Comparison of ENCODE assay signal across 1 cellular context in the genomic region with DNA sequence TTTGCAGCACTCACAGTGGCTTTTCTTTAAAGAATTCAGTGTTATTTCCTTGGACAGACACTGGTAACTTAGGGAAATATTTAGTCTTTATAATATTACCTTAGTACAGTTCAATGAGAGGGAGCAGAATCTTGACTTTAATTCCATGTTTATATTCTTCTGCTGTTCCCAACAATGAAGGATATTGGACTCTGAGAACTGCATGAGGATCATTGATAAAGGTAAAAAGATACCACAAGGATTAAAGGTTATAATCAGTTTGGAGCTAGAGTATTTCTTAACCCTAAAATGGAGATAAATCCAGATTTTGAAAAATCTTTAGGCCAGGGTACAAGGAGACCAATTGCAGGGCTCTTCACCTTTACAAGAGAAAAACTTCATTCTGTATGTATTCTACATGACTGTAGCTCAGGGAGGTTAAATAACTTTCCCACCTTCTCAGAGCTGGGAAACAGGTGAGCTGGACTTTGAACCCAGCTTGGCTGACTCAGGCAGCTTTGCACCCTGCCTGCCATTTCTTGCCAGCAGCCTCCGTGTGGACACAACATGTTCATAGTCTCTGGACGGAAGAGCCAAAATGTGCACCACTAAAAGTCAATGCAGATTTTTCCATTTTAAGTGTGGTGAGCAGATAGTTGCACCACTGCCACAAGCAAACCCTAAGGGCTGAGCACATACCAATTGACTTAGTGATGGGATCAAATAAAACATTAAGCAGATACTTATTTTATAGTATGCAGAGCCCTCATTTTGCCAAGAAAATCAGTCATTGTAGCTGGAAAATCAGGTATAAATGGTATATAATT.
TF ChIP-seq lines count a peak whose summit lies in the region.

No MANE protein-coding gene starts in this region.

TF ChIP-seq in HepG2, 621 proteins besides CTCF, POLR2A, EP300 and RAD21 (continued from another document and continues in another):
- TF ChIP-seq, protein P1, sequence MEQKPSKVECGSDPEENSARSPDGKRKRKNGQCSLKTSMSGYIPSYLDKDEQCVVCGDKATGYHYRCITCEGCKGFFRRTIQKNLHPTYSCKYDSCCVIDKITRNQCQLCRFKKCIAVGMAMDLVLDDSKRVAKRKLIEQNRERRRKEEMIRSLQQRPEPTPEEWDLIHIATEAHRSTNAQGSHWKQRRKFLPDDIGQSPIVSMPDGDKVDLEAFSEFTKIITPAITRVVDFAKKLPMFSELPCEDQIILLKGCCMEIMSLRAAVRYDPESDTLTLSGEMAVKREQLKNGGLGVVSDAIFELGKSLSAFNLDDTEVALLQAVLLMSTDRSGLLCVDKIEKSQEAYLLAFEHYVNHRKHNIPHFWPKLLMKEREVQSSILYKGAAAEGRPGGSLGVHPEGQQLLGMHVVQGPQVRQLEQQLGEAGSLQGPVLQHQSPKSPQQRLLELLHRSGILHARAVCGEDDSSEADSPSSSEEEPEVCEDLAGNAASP (CRISPR knock-in tag; IDR thresholded peaks at IDR 0.05; ENCODE audit: borderline replicate concordance) = peak; percentile 74; the same call in 1 of the 2 replicates
- TF ChIP-seq ZNF674 (CRISPR knock-in tag; IDR thresholded peaks at IDR 0.05; ENCODE audit: low read depth) (no peak), SOX13 (IDR thresholded peaks at IDR 0.05) (0 out of 2 replicates have a peak, but pooled peaks have one; percentile 28), SOX13 (CRISPR knock-in tag; conservative IDR thresholded peaks at IDR 0.05 in 1 of 2, IDR thresholded peaks at IDR 0.05 in 1 of 2) (peak in 1 of 2 experiments; percentile 59; a peak in 2 of 4 replicates), CBX5 (CRISPR knock-in tag; IDR thresholded peaks at IDR 0.05; ENCODE audit: borderline replicate concordance) (peak; percentile 97; the same call in 1 of the 2 replicates), TARDBP (CRISPR knock-in tag; IDR thresholded peaks at IDR 0.05) (peak; percentile 85; the same call in 1 of the 2 replicates), AGO2 (optimal IDR thresholded peaks at IDR 0.05; ENCODE audit: low read depth, low read length) (no peak), ZNF615 (CRISPR knock-in tag; IDR thresholded peaks at IDR 0.05; ENCODE audit: borderline replicate concordance) (no peak), ZNF562 (CRISPR knock-in tag; IDR thresholded peaks at IDR 0.05; ENCODE audit: borderline replicate concordance) (no peak), NFKBIZ (CRISPR knock-in tag; IDR thresholded peaks at IDR 0.05) (peak; percentile 66; the same call in 1 of the 2 replicates), HOXA5 (CRISPR knock-in tag; IDR thresholded peaks at IDR 0.05) (peak; percentile 76; the same call in 1 of the 2 replicates), MTF2 (CRISPR knock-in tag; IDR thresholded peaks at IDR 0.05; ENCODE audit: borderline replicate concordance) (no peak), ESRRA (CRISPR knock-in tag; IDR thresholded peaks at IDR 0.05; ENCODE audit: low read depth) (0 out of 2 replicates have a peak, but pooled peaks have one; percentile 29), YY1 (IDR thresholded peaks at IDR 0.05; ENCODE audit: insufficient read depth, insufficient replicate concordance, low read depth, low read length) (peak; percentile 84), ZNF550 (CRISPR knock-in tag; IDR thresholded peaks at IDR 0.05; ENCODE audit: borderline replicate concordance) (no peak), SKI (IDR thresholded peaks at IDR 0.05; ENCODE audit: partially characterized antibody) (peak; percentile 46), FIP1L1 (IDR thresholded peaks at IDR 0.05; ENCODE audit: borderline replicate concordance, insufficient read depth, low read depth, low read length) (no peak), HDAC1 (CRISPR knock-in tag; IDR thresholded peaks at IDR 0.05) (peak; percentile 78; the same call in 1 of the 2 replicates), MIER3 (CRISPR knock-in tag; IDR thresholded peaks at IDR 0.05; ENCODE audit: borderline replicate concordance) (peak; percentile 34; the same call in 1 of the 2 replicates), ZNF772 (CRISPR knock-in tag; IDR thresholded peaks at IDR 0.05) (0 out of 2 replicates have a peak, but pooled peaks have one; percentile 42), STAG1 (CRISPR knock-in tag; IDR thresholded peaks at IDR 0.05) (peak; percentile 51), SPEN (CRISPR knock-in tag; IDR thresholded peaks at IDR 0.05; ENCODE audit: low read depth) (peak; percentile 82; the same call in 1 of the 2 replicates), ZNF331 (CRISPR knock-in tag; IDR thresholded peaks at IDR 0.05) (peak; percentile 81; the same call in 1 of the 2 replicates), BRD4 (CRISPR knock-in tag; IDR thresholded peaks at IDR 0.05) (peak; percentile 89), CEBPG (CRISPR knock-in tag; IDR thresholded peaks at IDR 0.05) (peak; percentile 67), NAIF1 (CRISPR knock-in tag; IDR thresholded peaks at IDR 0.05; ENCODE audit: borderline replicate concordance) (no peak), CHD4 (IDR thresholded peaks at IDR 0.05; ENCODE audit: borderline replicate concordance, low read length) (0 out of 2 replicates have a peak, but pooled peaks have one; percentile 70), ZNF7 (CRISPR knock-in tag; IDR thresholded peaks at IDR 0.05) (no peak), MAF1 (CRISPR knock-in tag; IDR thresholded peaks at IDR 0.05; ENCODE audit: borderline replicate concordance) (0 out of 2 replicates have a peak, but pooled peaks have one; percentile 34), ZEB1 (IDR thresholded peaks at IDR 0.05; ENCODE audit: insufficient replicate concordance, low read depth) (peak; percentile 99), NR2F2 (IDR thresholded peaks at IDR 0.05; ENCODE audit: borderline replicate concordance, low read depth) (0 out of 2 replicates have a peak, but pooled peaks have one; percentile 41)
- TF ChIP-seq, protein P2, sequence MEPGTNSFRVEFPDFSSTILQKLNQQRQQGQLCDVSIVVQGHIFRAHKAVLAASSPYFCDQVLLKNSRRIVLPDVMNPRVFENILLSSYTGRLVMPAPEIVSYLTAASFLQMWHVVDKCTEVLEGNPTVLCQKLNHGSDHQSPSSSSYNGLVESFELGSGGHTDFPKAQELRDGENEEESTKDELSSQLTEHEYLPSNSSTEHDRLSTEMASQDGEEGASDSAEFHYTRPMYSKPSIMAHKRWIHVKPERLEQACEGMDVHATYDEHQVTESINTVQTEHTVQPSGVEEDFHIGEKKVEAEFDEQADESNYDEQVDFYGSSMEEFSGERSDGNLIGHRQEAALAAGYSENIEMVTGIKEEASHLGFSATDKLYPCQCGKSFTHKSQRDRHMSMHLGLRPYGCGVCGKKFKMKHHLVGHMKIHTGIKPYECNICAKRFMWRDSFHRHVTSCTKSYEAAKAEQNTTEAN (CRISPR knock-in tag; conservative IDR thresholded peaks at IDR 0.05) = peak; percentile 87
- TF ChIP-seq, protein P3, sequence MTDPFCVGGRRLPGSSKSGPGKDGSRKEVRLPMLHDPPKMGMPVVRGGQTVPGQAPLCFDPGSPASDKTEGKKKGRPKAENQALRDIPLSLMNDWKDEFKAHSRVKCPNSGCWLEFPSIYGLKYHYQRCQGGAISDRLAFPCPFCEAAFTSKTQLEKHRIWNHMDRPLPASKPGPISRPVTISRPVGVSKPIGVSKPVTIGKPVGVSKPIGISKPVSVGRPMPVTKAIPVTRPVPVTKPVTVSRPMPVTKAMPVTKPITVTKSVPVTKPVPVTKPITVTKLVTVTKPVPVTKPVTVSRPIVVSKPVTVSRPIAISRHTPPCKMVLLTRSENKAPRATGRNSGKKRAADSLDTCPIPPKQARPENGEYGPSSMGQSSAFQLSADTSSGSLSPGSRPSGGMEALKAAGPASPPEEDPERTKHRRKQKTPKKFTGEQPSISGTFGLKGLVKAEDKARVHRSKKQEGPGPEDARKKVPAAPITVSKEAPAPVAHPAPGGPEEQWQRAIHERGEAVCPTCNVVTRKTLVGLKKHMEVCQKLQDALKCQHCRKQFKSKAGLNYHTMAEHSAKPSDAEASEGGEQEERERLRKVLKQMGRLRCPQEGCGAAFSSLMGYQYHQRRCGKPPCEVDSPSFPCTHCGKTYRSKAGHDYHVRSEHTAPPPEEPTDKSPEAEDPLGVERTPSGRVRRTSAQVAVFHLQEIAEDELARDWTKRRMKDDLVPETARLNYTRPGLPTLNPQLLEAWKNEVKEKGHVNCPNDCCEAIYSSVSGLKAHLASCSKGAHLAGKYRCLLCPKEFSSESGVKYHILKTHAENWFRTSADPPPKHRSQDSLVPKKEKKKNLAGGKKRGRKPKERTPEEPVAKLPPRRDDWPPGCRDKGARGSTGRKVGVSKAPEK (CRISPR knock-in tag; IDR thresholded peaks at IDR 0.05; ENCODE audit: borderline replicate concordance) = peak; percentile 30; the same call in 1 of the 2 replicates
- TF ChIP-seq, protein P4, sequence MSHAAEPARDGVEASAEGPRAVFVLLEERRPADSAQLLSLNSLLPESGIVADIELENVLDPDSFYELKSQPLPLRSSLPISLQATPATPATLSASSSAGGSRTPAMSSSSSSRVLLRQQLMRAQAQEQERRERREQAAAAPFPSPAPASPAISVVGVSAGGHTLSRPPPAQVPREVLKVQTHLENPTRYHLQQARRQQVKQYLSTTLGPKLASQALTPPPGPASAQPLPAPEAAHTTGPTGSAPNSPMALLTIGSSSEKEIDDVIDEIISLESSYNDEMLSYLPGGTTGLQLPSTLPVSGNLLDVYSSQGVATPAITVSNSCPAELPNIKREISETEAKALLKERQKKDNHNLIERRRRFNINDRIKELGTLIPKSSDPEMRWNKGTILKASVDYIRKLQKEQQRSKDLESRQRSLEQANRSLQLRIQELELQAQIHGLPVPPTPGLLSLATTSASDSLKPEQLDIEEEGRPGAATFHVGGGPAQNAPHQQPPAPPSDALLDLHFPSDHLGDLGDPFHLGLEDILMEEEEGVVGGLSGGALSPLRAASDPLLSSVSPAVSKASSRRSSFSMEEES (CRISPR knock-in tag; IDR thresholded peaks at IDR 0.05) = 0 out of 2 replicates have a peak, but pooled peaks have one; percentile 42
- TF ChIP-seq, protein P5, sequence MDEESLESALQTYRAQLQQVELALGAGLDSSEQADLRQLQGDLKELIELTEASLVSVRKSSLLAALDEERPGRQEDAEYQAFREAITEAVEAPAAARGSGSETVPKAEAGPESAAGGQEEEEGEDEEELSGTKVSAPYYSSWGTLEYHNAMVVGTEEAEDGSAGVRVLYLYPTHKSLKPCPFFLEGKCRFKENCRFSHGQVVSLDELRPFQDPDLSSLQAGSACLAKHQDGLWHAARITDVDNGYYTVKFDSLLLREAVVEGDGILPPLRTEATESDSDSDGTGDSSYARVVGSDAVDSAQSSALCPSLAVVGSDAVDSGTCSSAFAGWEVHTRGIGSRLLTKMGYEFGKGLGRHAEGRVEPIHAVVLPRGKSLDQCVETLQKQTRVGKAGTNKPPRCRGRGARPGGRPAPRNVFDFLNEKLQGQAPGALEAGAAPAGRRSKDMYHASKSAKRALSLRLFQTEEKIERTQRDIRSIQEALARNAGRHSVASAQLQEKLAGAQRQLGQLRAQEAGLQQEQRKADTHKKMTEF (CRISPR knock-in tag; IDR thresholded peaks at IDR 0.05) = peak; percentile 72
- TF ChIP-seq, protein P6, sequence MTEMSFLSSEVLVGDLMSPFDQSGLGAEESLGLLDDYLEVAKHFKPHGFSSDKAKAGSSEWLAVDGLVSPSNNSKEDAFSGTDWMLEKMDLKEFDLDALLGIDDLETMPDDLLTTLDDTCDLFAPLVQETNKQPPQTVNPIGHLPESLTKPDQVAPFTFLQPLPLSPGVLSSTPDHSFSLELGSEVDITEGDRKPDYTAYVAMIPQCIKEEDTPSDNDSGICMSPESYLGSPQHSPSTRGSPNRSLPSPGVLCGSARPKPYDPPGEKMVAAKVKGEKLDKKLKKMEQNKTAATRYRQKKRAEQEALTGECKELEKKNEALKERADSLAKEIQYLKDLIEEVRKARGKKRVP (CRISPR knock-in tag; IDR thresholded peaks at IDR 0.05) = 0 out of 4 replicates have a peak, but pooled peaks of 1 of the 2 experiments have one; percentile 32
- TF ChIP-seq, protein P7, sequence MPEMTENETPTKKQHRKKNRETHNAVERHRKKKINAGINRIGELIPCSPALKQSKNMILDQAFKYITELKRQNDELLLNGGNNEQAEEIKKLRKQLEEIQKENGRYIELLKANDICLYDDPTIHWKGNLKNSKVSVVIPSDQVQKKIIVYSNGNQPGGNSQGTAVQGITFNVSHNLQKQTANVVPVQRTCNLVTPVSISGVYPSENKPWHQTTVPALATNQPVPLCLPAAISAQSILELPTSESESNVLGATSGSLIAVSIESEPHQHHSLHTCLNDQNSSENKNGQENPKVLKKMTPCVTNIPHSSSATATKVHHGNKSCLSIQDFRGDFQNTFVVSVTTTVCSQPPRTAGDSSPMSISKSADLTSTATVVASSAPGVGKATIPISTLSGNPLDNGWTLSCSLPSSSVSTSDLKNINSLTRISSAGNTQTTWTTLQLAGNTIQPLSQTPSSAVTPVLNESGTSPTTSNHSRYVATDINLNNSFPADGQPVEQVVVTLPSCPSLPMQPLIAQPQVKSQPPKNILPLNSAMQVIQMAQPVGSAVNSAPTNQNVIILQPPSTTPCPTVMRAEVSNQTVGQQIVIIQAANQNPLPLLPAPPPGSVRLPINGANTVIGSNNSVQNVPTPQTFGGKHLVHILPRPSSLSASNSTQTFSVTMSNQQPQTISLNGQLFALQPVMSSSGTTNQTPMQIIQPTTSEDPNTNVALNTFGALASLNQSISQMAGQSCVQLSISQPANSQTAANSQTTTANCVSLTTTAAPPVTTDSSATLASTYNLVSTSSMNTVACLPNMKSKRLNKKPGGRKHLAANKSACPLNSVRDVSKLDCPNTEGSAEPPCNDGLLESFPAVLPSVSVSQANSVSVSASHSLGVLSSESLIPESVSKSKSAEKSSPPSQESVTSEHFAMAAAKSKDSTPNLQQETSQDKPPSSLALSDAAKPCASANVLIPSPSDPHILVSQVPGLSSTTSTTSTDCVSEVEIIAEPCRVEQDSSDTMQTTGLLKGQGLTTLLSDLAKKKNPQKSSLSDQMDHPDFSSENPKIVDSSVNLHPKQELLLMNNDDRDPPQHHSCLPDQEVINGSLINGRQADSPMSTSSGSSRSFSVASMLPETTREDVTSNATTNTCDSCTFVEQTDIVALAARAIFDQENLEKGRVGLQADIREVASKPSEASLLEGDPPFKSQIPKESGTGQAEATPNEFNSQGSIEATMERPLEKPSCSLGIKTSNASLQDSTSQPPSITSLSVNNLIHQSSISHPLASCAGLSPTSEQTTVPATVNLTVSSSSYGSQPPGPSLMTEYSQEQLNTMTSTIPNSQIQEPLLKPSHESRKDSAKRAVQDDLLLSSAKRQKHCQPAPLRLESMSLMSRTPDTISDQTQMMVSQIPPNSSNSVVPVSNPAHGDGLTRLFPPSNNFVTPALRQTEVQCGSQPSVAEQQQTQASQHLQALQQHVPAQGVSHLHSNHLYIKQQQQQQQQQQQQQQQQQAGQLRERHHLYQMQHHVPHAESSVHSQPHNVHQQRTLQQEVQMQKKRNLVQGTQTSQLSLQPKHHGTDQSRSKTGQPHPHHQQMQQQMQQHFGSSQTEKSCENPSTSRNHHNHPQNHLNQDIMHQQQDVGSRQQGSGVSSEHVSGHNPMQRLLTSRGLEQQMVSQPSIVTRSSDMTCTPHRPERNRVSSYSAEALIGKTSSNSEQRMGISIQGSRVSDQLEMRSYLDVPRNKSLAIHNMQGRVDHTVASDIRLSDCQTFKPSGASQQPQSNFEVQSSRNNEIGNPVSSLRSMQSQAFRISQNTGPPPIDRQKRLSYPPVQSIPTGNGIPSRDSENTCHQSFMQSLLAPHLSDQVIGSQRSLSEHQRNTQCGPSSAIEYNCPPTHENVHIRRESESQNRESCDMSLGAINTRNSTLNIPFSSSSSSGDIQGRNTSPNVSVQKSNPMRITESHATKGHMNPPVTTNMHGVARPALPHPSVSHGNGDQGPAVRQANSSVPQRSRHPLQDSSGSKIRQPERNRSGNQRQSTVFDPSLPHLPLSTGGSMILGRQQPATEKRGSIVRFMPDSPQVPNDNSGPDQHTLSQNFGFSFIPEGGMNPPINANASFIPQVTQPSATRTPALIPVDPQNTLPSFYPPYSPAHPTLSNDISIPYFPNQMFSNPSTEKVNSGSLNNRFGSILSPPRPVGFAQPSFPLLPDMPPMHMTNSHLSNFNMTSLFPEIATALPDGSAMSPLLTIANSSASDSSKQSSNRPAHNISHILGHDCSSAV (CRISPR knock-in tag; IDR thresholded peaks at IDR 0.05; ENCODE audit: borderline replicate concordance) = no peak
